In the genomic region with DNA sequence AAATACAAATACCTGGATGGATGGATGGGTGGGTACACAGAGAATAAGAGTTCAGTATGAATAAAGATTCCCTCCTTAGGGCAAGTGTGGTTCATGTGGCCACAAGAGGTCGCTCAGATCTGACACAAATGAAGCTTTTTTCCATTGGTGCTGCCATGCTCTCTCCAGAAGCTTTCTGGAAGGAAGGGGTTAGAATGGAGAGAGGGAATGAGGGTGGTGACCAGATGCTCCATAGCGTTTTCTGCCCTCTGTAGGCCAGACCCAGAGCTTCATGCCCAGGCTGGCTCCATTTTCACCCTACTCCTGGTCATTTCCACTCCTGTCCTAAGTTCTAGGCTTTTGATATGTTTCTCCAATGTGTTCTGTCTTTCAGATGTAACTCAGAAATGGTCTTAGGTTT, we compare ENCODE assay signal across 8 cellular contexts. TPM values are rescaled to one million over a fixed set of nuclear protein-coding genes. Genes with fewer than 3 reads are reported as not detected.
A peak's percentile ranks its signal among the peaks of the same experiment; 100 is the strongest.
DNase-seq lines count a peak whose midpoint lies in the region; ATAC-seq, FAIRE-seq and TF ChIP-seq lines count a peak whose summit lies in the region.

No MANE protein-coding gene starts in this region.

- H3K36me3 Mint-ChIP-seq in activated T-helper 17 cell treated with anti-CD3 and anti-CD28 coated beads, Interleukin-2, amount 50 U/mL, for 72 hours (ENCODE audit: low read depth): no peaks in the 10 kb centered on the region

- TF ChIP-seq EP300 in gastroesophageal sphincter (IDR thresholded peaks at IDR 0.05): no peak

- H3K27ac Mint-ChIP-seq in activated T-helper 17 cell treated with anti-CD3 and anti-CD28 coated beads, Interleukin-2, amount 50 U/mL, for 72 hours: no peak overlapping the region

- DNase-seq in ELR (ENCODE audit: low read depth): peak; percentile 95
- DNase-seq in LNCaP clone FGC (ENCODE audit: low read depth): peak; percentile 61
- peak; percentile 50 for DNase-seq in OCI-LY7 (ENCODE audit: low spot score)
- peak in 4 of 6 donors; percentile 46 to 68 (median 56) for DNase-seq in pancreas

- H3K4me3 ChIP-seq in LNCaP clone FGC (ENCODE audit: low read depth, low read length) (no peak overlapping the region), OCI-LY7 (ENCODE audit: low read depth, low read length, poor library complexity, severe bottlenecking) (no peak overlapping the region), gastroesophageal sphincter (no peak overlapping the region), pancreas (no peak overlapping the region)

- no peaks in the 10 kb centered on the region for H3K9me2 ChIP-seq in OCI-LY7 (ENCODE audit: insufficient read depth, low read length)

- H3K9me3 Mint-ChIP-seq in activated T-helper 17 cell treated with anti-CD3 and anti-CD28 coated beads, Interleukin-2, amount 50 U/mL, for 72 hours: no peaks in the 10 kb centered on the region

- peaks cover 2% of the 10 kb centered on the region for H3K27me3 Mint-ChIP-seq in activated T-helper 17 cell treated with anti-CD3 and anti-CD28 coated beads, Interleukin-2, amount 50 U/mL, for 72 hours

- POLR2A ChIA-PET in OCI-LY7 (lab: Charles Lee): interaction anchor here (1.4 to 1.5 kb wide), 2 partner anchors 16 to 90 kb away, joined by 3 to 5 read pairs; no protein-coding TSS in a partner anchor

- no peak overlapping the region for H3K4me2 ChIP-seq in OCI-LY7 (ENCODE audit: low read length)

- H3K36me3 ChIP-seq in OCI-LY7 (ENCODE audit: insufficient read depth, low read length) (no peaks in the 10 kb centered on the region), gastroesophageal sphincter (no peaks in the 10 kb centered on the region), pancreas (no peaks in the 10 kb centered on the region)

- no peak for TF ChIP-seq POLR2A in gastroesophageal sphincter (IDR thresholded peaks at IDR 0.05)

- FAIRE-seq in pancreas (lab: Jason Lieb, UNC): peak; percentile 39

- H3K4me1 ChIP-seq in OCI-LY7 (ENCODE audit: insufficient read depth, low read length, poor library complexity, severe bottlenecking): no peaks in the 10 kb centered on the region
- H3K4me1 ChIP-seq in gastroesophageal sphincter: no peaks in the 10 kb centered on the region
- no peaks in the 10 kb centered on the region for H3K4me1 ChIP-seq in pancreas

- no peak overlapping the region for H3K4me3 Mint-ChIP-seq in activated T-helper 17 cell treated with anti-CD3 and anti-CD28 coated beads, Interleukin-2, amount 50 U/mL, for 72 hours

- peaks cover 9% of the 10 kb centered on the region for H3K4me1 Mint-ChIP-seq in activated T-helper 17 cell treated with anti-CD3 and anti-CD28 coated beads, Interleukin-2, amount 50 U/mL, for 72 hours

- no peak overlapping the region for H2AFZ ChIP-seq in OCI-LY7 (ENCODE audit: low read length)

- CTCF ChIA-PET in OCI-LY7 (lab: Charles Lee; ENCODE audit: unreplicated experiment): interaction anchor here (1.0 to 3.5 kb wide), 2 partner anchors 92 to 209 kb away, joined by 3 to 30 read pairs; no protein-coding TSS in a partner anchor

- H3K9me3 ChIP-seq in OCI-LY7 (ENCODE audit: low read length): no peaks in the 10 kb centered on the region
- no peaks in the 10 kb centered on the region for H3K9me3 ChIP-seq in gastroesophageal sphincter
- no peaks in the 10 kb centered on the region for H3K9me3 ChIP-seq in pancreas

- ATAC-seq in activated T-helper 17 cell treated with anti-CD3 and anti-CD28 coated beads, Interleukin-2, amount 50 U/mL, for 72 hours (replicated peaks): peak; percentile 64
- ATAC-seq in gastroesophageal sphincter (peak; percentile 87), pancreas (peak; percentile 82 to 99 (median 96)), HG03457 (IDR thresholded peaks at IDR 0.05; ENCODE audit: unreplicated experiment) (no peak), HG03354 (IDR thresholded peaks at IDR 0.05; ENCODE audit: poor library complexity, severe bottlenecking, unreplicated experiment) (no peak)

- no peaks in the 10 kb centered on the region for H3K79me2 ChIP-seq in OCI-LY7 (ENCODE audit: insufficient read depth, low read depth, low read length)

- no peaks in the 10 kb centered on the region for H4K20me1 ChIP-seq in OCI-LY7 (ENCODE audit: insufficient read depth, low read length)

- peak; percentile 77 for TF ChIP-seq CTCF in LNCaP clone FGC (IDR thresholded peaks at IDR 0.05; ENCODE audit: control insufficient read depth, extremely low read depth, insufficient read depth)
- TF ChIP-seq CTCF in OCI-LY7 (conservative IDR thresholded peaks at IDR 0.05; ENCODE audit: low read length): peak; percentile 84
- peak; percentile 58 to 80 (median 76) for TF ChIP-seq CTCF in gastroesophageal sphincter (IDR thresholded peaks at IDR 0.05)
- peak; percentile 42 to 67 (median 56) for TF ChIP-seq CTCF in pancreas (IDR thresholded peaks at IDR 0.05)

- WGBS in gastroesophageal sphincter (ENCODE audit: low coverage in 1 of 2), 2 donors: 0 to 4% methylated on average over 2 of the region's 2 CpGs
- WGBS in pancreas, 2 donors: 4 to 5% methylated on average over 2 of the region's 2 CpGs

- no TSS peak for BruUV-seq in OCI-LY7 (replicated peaks; lab: Mats Ljungman, UMichigan)

- no peak overlapping the region for H3K27ac ChIP-seq in OCI-LY7 (ENCODE audit: low read depth, low read length, poor library complexity, severe bottlenecking)
- no peak overlapping the region for H3K27ac ChIP-seq in gastroesophageal sphincter
- H3K27ac ChIP-seq in pancreas: no peak overlapping the region

- peaks cover 24% of the 10 kb centered on the region for H3K27me3 ChIP-seq in gastroesophageal sphincter
- no peaks in the 10 kb centered on the region for H3K27me3 ChIP-seq in pancreas

- intact Hi-C loops in OCI-LY7 (cut with micrococcal nuclease; ENCODE audit: unreplicated experiment) (loop anchor here (1.0 kb wide), 2 partner anchors 92 to 208 kb away; no protein-coding TSS in a partner anchor), pancreas (cut with DNase I) (loop anchor here in 2 of 3 donors (5.0 to 10.0 kb wide), 3 partner anchors 208 to 634 kb away; no protein-coding TSS in a partner anchor)

RNA-seq across cellular contexts. Expression of a gene that starts 3.3 kb away (rescaled TPM):
- total RNA-seq in OCI-LY7 (2014; rRNA removed; shearing (Covaris generic)): not detected in 2 replicates
- not detected in 2 replicates for total RNA-seq in OCI-LY7 (2022)
- not detected for total RNA-seq in activated T-helper 17 cell treated with anti-CD3 and anti-CD28 coated beads, Interleukin-2, amount 50 U/mL, for 72 hours
- 1 to 10 TPM in 1 of 4 donors, under 1 TPM in 2, not detected in 1; 0.62 to 1.9 (median 0.94) TPM for total RNA-seq in gastroesophageal sphincter
- under 1 TPM in 4 of 6 donors, not detected in 2; 0.29 to 0.67 (median 0.34) TPM for total RNA-seq in pancreas
- polyA plus RNA-seq in pancreas: under 1 TPM in 1 of 2 donors, not detected in 1; 0.19 TPM

RNA-seq across cellular contexts. Expression of a gene that starts 18.1 kb away (rescaled TPM):
- 1.2 and 3.7 TPM in 2 replicates for total RNA-seq in OCI-LY7 (2014; rRNA removed; shearing (Covaris generic))
- 1.5 and 2.0 TPM in 2 replicates for total RNA-seq in OCI-LY7 (2022)
- total RNA-seq in activated T-helper 17 cell treated with anti-CD3 and anti-CD28 coated beads, Interleukin-2, amount 50 U/mL, for 72 hours: 10 to 100 TPM; 17.7 to 26.5 TPM
- total RNA-seq in gastroesophageal sphincter: 10 to 100 TPM; 45.9 to 64.3 (median 56.4) TPM
- total RNA-seq in pancreas: 10 to 100 TPM; 13.9 to 38.4 (median 20.2) TPM
- 10 to 100 TPM; 53.6 to 77.9 TPM for polyA plus RNA-seq in pancreas

RNA-seq across cellular contexts. Expression of a gene that starts 27.8 kb away (rescaled TPM):
- not detected in 2 replicates for total RNA-seq in OCI-LY7 (2014; rRNA removed; shearing (Covaris generic))
- not detected in 2 replicates for total RNA-seq in OCI-LY7 (2022)
- total RNA-seq in activated T-helper 17 cell treated with anti-CD3 and anti-CD28 coated beads, Interleukin-2, amount 50 U/mL, for 72 hours: 1 to 10 TPM in 1 of 2 donors, under 1 TPM in 1; 0.30 to 1.2 TPM
- 1 to 10 TPM in 3 of 4 donors, not detected in 1; 1.4 to 4.3 (median 4.2) TPM for total RNA-seq in gastroesophageal sphincter
- total RNA-seq in pancreas: 1 to 10 TPM in 3 of 6 donors, under 1 TPM in 2, not detected in 1; 0.38 to 8.8 (median 1.7) TPM
- under 1 TPM; 0.45 to 0.46 TPM for polyA plus RNA-seq in pancreas

Comparison
In these comparisons a context has a peak if more than half of its experiments do, and no peak if none do; other contexts are left out.
1. ATAC-seq: peak in activated T-helper 17 cell treated with anti-CD3 and anti-CD28 coated beads, Interleukin-2, amount 50 U/mL, for 72 hours (single experiment), gastroesophageal sphincter (single experiment) and pancreas (4 of 4); none in HG03457 (single experiment) and HG03354 (single experiment).
2. Peak in every context shown above with its lines, with median percentiles within 50 percentile points of each other: DNase-seq and CTCF ChIP-seq.